Comparison of ENCODE assay signal across 1 cellular context in the genomic region with DNA sequence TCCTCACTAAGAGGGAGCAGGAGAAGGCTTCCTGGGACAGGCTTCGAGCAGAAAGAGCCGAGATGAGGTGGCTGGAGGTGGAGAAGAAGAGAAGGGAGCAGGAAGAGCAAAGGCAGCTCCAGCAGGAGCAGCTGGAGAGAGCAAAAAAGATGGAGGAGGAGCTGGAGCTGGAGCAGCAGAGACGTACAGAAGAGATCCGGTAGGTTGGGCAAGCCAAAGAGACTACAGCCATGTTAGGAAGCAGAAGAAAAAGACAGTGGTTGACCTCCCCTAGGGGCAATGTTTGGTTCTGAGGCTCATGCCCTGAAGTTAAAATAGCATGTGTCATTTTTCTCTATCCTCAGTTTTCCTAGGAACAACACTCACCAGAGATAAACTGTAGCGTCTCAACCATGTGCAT.
TF ChIP-seq lines count a peak whose summit lies in the region.

No MANE protein-coding gene starts in this region.

TF ChIP-seq in K562, 482 proteins besides CTCF, POLR2A, EP300 and RAD21:
- TF ChIP-seq ZNF444 (CRISPR knock-in tag; IDR thresholded peaks at IDR 0.05) (no peak), HDGF (IDR thresholded peaks at IDR 0.05) (no peak), HNRNPLL (IDR thresholded peaks at IDR 0.05; ENCODE audit: low read depth, low read length, poor library complexity, severe bottlenecking) (no peak), ERF (CRISPR knock-in tag; IDR thresholded peaks at IDR 0.05) (no peak), KDM1A (IDR thresholded peaks at IDR 0.05) (no peak)
